12 cellular contexts compared by ENCODE assay signal in genomic region chr3:10283638-10284037, GRCh38. TPM values are rescaled to one million over a fixed set of nuclear protein-coding genes. Genes with fewer than 3 reads are reported as not detected.
DNase-seq lines count a peak whose midpoint lies in the region; ATAC-seq and TF ChIP-seq lines count a peak whose summit lies in the region.
"Had no signal": no experiment of that assay in that cellular context is flagged by ENCODE, and none has a peak within 500 bp of the region (broad histone marks: within the 10 kb centered on the region; RNA-seq: fewer than 3 reads in every experiment).

No MANE protein-coding gene starts in this region.

- no peak for DNase-seq in activated T-cell treated with anti-CD3 and anti-CD28 coated beads, Interleukin-2, amount 50 U/mL, for 24 hours
- DNase-seq in activated T-cell treated with anti-CD3 and anti-CD28 coated beads, Interleukin-2, amount 50 U/mL, for 4 hours, result no peak
- peak; percentile 74 to 84 for DNase-seq in NCI-H2081 (lab: John Stamatoyannopoulos, UW)
- DNase-seq in body of pancreas, result peak; percentile 72 to 92 (median 90)
- peak; percentile 86 for DNase-seq in prostate gland (ENCODE audit: low spot score)
- no peak for DNase-seq in progenitor cell of endocrine pancreas (ENCODE audit: low spot score, unreplicated experiment)
- no peak for DNase-seq in stimulated activated CD4-positive, alpha-beta T cell treated with anti-CD3 and anti-CD28 coated beads, Interleukin-15, amount 100 ng/mL, for 24 hours
- no peak for DNase-seq in KG1 (lab: John Stamatoyannopoulos, UW)
- DNase-seq: activated CD4-positive, alpha-beta T cell treated with anti-CD3 and anti-CD28 coated beads, Interleukin-2, amount 50 U/mL, for 4 hours; GF-D8; stimulated activated CD4-positive, alpha-beta T cell treated with anti-CD3 and anti-CD28 coated beads, Interleukin-12 subunit alpha, Interleukin-12 subunit beta, amount 100 ng/mL, for 4 hours had no signal

- WGBS in body of pancreas, 2 donors, result 34 to 57% methylated on average over 3 to 5 of the region's 5 CpGs
- 40% methylated on average over 5 of the region's 5 CpGs for WGBS in prostate gland

- H3K27me3 Mint-ChIP-seq in activated T-cell treated with anti-CD3 and anti-CD28 coated beads, Interleukin-2, amount 50 U/mL, for 24 hours, result no peaks in the 10 kb centered on the region
- H3K27me3 Mint-ChIP-seq in activated T-cell treated with anti-CD3 and anti-CD28 coated beads, Interleukin-2, amount 50 U/mL, for 4 hours (ENCODE audit: low read depth), result no peaks in the 10 kb centered on the region
- H3K27me3 Mint-ChIP-seq in progenitor cell of endocrine pancreas, result no peaks in the 10 kb centered on the region

- H3K36me3 Mint-ChIP-seq in activated T-cell treated with anti-CD3 and anti-CD28 coated beads, Interleukin-2, amount 50 U/mL, for 24 hours (ENCODE audit: low read depth), result peaks cover 94% of the 10 kb centered on the region
- peaks cover 35% of the 10 kb centered on the region for H3K36me3 Mint-ChIP-seq in activated T-cell treated with anti-CD3 and anti-CD28 coated beads, Interleukin-2, amount 50 U/mL, for 4 hours (ENCODE audit: insufficient read depth)
- H3K36me3 Mint-ChIP-seq in progenitor cell of endocrine pancreas (ENCODE audit: insufficient read depth), result peaks cover 9% of the 10 kb centered on the region

- H3K27me3 ChIP-seq in body of pancreas (no peaks in the 10 kb centered on the region), prostate gland (replicated peaks; ENCODE audit: insufficient read depth) (no peaks in the 10 kb centered on the region)
- H3K27me3 ChIP-seq: adrenal gland had no signal

- TF ChIP-seq POLR2A in body of pancreas (IDR thresholded peaks at IDR 0.05) (no peak), prostate gland (IDR thresholded peaks at IDR 0.05) (no peak)

- H3K27ac ChIP-seq in body of pancreas, result no peak overlapping the region
- peak overlapping the region in 1 of 2 donors; percentile 12 for H3K27ac ChIP-seq in prostate gland
- H3K27ac ChIP-seq: adrenal gland had no signal

- H3K36me3 ChIP-seq in body of pancreas (replicated peaks in 1 of 2; ENCODE audit: insufficient read depth in 1 of 2, low read depth in 2 of 2), result peaks cover 6 to 14% of the 10 kb centered on the region in 2 donors
- H3K36me3 ChIP-seq in prostate gland, result peaks cover 1 to 17% of the 10 kb centered on the region in 2 donors

- H3K9me3 Mint-ChIP-seq in activated T-cell treated with anti-CD3 and anti-CD28 coated beads, Interleukin-2, amount 50 U/mL, for 24 hours, result no peaks in the 10 kb centered on the region
- H3K9me3 Mint-ChIP-seq in activated T-cell treated with anti-CD3 and anti-CD28 coated beads, Interleukin-2, amount 50 U/mL, for 4 hours, result no peaks in the 10 kb centered on the region
- no peaks in the 10 kb centered on the region for H3K9me3 Mint-ChIP-seq in progenitor cell of endocrine pancreas (ENCODE audit: low read depth)

- H3K4me3 ChIP-seq in body of pancreas (no peak overlapping the region), prostate gland (no peak overlapping the region)
- H3K4me3 ChIP-seq: adrenal gland had no signal

- no peak overlapping the region for H3K4me3 Mint-ChIP-seq in activated T-cell treated with anti-CD3 and anti-CD28 coated beads, Interleukin-2, amount 50 U/mL, for 24 hours
- no peak overlapping the region for H3K4me3 Mint-ChIP-seq in activated T-cell treated with anti-CD3 and anti-CD28 coated beads, Interleukin-2, amount 50 U/mL, for 4 hours
- no peak overlapping the region for H3K4me3 Mint-ChIP-seq in progenitor cell of endocrine pancreas (ENCODE audit: low read depth)

- peaks cover 74% of the 10 kb centered on the region for H3K4me1 Mint-ChIP-seq in activated T-cell treated with anti-CD3 and anti-CD28 coated beads, Interleukin-2, amount 50 U/mL, for 24 hours (ENCODE audit: low read depth)
- peaks cover 49% of the 10 kb centered on the region for H3K4me1 Mint-ChIP-seq in activated T-cell treated with anti-CD3 and anti-CD28 coated beads, Interleukin-2, amount 50 U/mL, for 4 hours (ENCODE audit: low read depth)
- H3K4me1 Mint-ChIP-seq in progenitor cell of endocrine pancreas (ENCODE audit: low read depth), result peaks cover 6% of the 10 kb centered on the region

- H3K9me3 ChIP-seq in body of pancreas (no peaks in the 10 kb centered on the region), prostate gland (no peaks in the 10 kb centered on the region)
- H3K9me3 ChIP-seq: adrenal gland had no signal

- H3K27ac Mint-ChIP-seq in activated T-cell treated with anti-CD3 and anti-CD28 coated beads, Interleukin-2, amount 50 U/mL, for 24 hours, result peak overlapping the region; percentile 68
- no peak overlapping the region for H3K27ac Mint-ChIP-seq in progenitor cell of endocrine pancreas

- intact Hi-C loops in body of pancreas (cut with DNase I), result no loop called here
- intact Hi-C loops in prostate gland (cut with DNase I), result no loop called here

- no peak for ATAC-seq in activated T-cell treated with anti-CD3 and anti-CD28 coated beads, Interleukin-2, amount 50 U/mL, for 4 hours
- ATAC-seq in body of pancreas, result peak; percentile 61

- TF ChIP-seq CTCF in body of pancreas (IDR thresholded peaks at IDR 0.05) (no peak), prostate gland (IDR thresholded peaks at IDR 0.05) (no peak), progenitor cell of endocrine pancreas (IDR thresholded peaks at IDR 0.05; ENCODE audit: unreplicated experiment) (no peak)

- H3K4me1 ChIP-seq in body of pancreas (peaks cover 10% of the 10 kb centered on the region), prostate gland (replicated peaks) (no peaks in the 10 kb centered on the region)
- H3K4me1 ChIP-seq: adrenal gland had no signal

RNA-seq across cellular contexts. Expression of gene GHRL, which starts 9.1 kb away (rescaled TPM):
- total RNA-seq in activated T-cell treated with anti-CD3 and anti-CD28 coated beads, Interleukin-2, amount 50 U/mL, for 4 hours, result under 1 TPM; 0.45 to 0.96 (median 0.63) TPM
- total RNA-seq in body of pancreas (1 to 10 TPM; 3.6 to 4.2 TPM), prostate gland (1 to 10 TPM in 1 of 2 donors, not detected in 1; 3.0 TPM), progenitor cell of endocrine pancreas (31.8 and 45.8 TPM in 2 replicates)

RNA-seq across cellular contexts. Expression of gene TATDN2, which starts 35.4 kb away (rescaled TPM):
- 10 to 100 TPM; 66.5 to 70.2 (median 66.5) TPM for total RNA-seq in activated T-cell treated with anti-CD3 and anti-CD28 coated beads, Interleukin-2, amount 50 U/mL, for 4 hours
- total RNA-seq in body of pancreas (10 to 100 TPM; 15.3 to 19.8 TPM), prostate gland (10 to 100 TPM; 25.4 to 27.1 TPM), progenitor cell of endocrine pancreas (34.5 and 35.5 TPM in 2 replicates)

RNA-seq across cellular contexts. Expression of gene SEC13, which starts 37.3 kb away (rescaled TPM):
- 100 to 1,000 TPM; 143 to 154 (median 153) TPM for total RNA-seq in activated T-cell treated with anti-CD3 and anti-CD28 coated beads, Interleukin-2, amount 50 U/mL, for 4 hours
- 100 to 1,000 TPM in 1 of 2 donors, 10 to 100 TPM in 1; 71.6 to 129 TPM for total RNA-seq in body of pancreas
- total RNA-seq in prostate gland, result 100 to 1,000 TPM; 108 to 117 TPM
- total RNA-seq in progenitor cell of endocrine pancreas, result 101 and 105 TPM in 2 replicates

Comparison
In these comparisons a context has a peak if more than half of its experiments do, and no peak if none do; other contexts are left out.
1. DNase-seq: peak in NCI-H2081 (2 of 2), body of pancreas (4 of 4) and prostate gland (single experiment); none in activated T-cell treated with anti-CD3 and anti-CD28 coated beads, Interleukin-2, amount 50 U/mL, for 24 hours (single experiment), activated T-cell treated with anti-CD3 and anti-CD28 coated beads, Interleukin-2, amount 50 U/mL, for 4 hours (single experiment), progenitor cell of endocrine pancreas (single experiment), stimulated activated CD4-positive, alpha-beta T cell treated with anti-CD3 and anti-CD28 coated beads, Interleukin-15, amount 100 ng/mL, for 24 hours (single experiment) and KG1 (single experiment).